8 cellular contexts compared by ENCODE assay signal in the genomic region with DNA sequence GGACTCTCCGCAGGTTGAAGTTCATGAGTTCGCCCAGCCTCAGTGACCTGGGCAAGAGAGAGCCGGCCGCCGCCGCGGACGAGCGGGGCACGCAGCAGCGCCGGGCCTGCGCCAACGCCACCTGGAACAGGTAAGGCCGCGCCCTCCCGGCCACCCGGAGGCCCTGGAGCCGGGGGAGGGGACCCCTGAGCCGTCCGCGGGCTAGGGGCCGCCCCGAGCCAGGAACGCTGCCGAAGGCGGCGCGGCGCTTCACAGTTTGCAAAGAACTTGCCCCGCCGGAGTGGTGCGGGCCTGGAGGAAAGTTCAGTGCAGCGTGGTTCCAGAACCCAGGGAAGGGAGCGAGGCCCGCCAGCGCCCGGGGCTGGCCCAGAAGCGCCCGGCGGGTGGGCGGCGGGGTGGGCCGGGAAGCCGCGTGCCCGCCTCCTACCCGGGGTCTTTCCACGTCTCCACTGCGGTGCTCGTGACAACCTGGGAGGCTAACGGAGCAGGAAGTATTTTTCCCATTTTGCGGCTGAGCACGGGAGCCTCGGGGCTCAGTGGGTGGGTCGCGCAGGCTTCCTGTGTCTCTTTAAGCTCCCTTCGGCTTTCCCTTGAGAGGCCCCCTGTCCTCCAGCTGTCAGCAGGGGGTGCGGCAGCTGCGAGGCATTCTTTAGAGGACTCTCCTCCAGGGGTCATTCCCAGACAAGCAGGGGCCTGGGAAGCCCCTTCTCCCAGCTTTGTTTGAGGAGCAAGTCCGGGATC. TPM values are rescaled to one million over a fixed set of nuclear protein-coding genes. Genes with fewer than 3 reads are reported as not detected.
DNase-seq lines count a peak whose midpoint lies in the region; TF ChIP-seq lines count a peak whose summit lies in the region.

No MANE protein-coding gene starts in this region.

- H2AK5ac ChIP-seq in mesendoderm (ENCODE audit: low read length) = no peak overlapping the region

- H2BK120ac ChIP-seq in mesendoderm (ENCODE audit: low read depth, low read length) = no peak overlapping the region

- no peak overlapping the region for H4K8ac ChIP-seq in mesendoderm (ENCODE audit: low read depth, low read length)

- H3K4me1 ChIP-seq in mesendoderm (ENCODE audit: control insufficient read depth, low read depth, low read length) (peaks cover 2% of the 10 kb centered on the region), transverse colon (peaks cover 5 to 31% (median 17%) of the 10 kb centered on the region in 4 donors)

- no peaks in the 10 kb centered on the region for H3K9me3 ChIP-seq in transverse colon

- intact Hi-C loops in transverse colon (cut with DNase I; ENCODE audit: low total_unique reads) = no loop called here

- H3K4me2 ChIP-seq in mesendoderm (ENCODE audit: low read length) = peak overlapping the region; percentile 58

- no peak overlapping the region for H3K23ac ChIP-seq in mesendoderm (ENCODE audit: low read length)

- TF ChIP-seq EP300 in transverse colon (IDR thresholded peaks at IDR 0.05; ENCODE audit: low read depth) = no peak

- peak overlapping the region; percentile 19 for H3K18ac ChIP-seq in mesendoderm (ENCODE audit: low read length)

- no peaks in the 10 kb centered on the region for H3K79me1 ChIP-seq in mesendoderm (ENCODE audit: low read length)

- H2BK15ac ChIP-seq in mesendoderm (replicated peaks; ENCODE audit: low read depth) = no peak overlapping the region

- peak overlapping the region; percentile 70 for H3K9ac ChIP-seq in mesendoderm (ENCODE audit: low read length)

- H4K5ac ChIP-seq in mesendoderm (ENCODE audit: low read length) = no peak overlapping the region

- H2BK5ac ChIP-seq in mesendoderm (ENCODE audit: low read length) = no peak overlapping the region

- H3K4ac ChIP-seq in mesendoderm (ENCODE audit: low read depth, low read length) = no peak overlapping the region

- no peak overlapping the region for H3K27ac ChIP-seq in mesendoderm (ENCODE audit: low read depth, low read length)
- peak overlapping the region; percentile 74 to 89 (median 86) for H3K27ac ChIP-seq in transverse colon

- TF ChIP-seq CTCF in HFF-Myc (IDR thresholded peaks at IDR 0.05; ENCODE audit: low read depth, low read length, missing control alignments) (peak; percentile 8), choroid plexus epithelial cell (conservative IDR thresholded peaks at IDR 0.05; ENCODE audit: low read depth, low read length) (peak; percentile 7), transverse colon (IDR thresholded peaks at IDR 0.05) (no peak)

- no CpG with 5 or more reads among the region's 61 CpGs for WGBS in mesendoderm (ENCODE audit: extremely low coverage, insufficient coverage, low lambda C conversion rate)
- 1% methylated on average over 54 of the region's 61 CpGs; no CpG with 5 or more reads in 1 of the 2 donors for WGBS in transverse colon (ENCODE audit: low coverage in 1 of 2), 2 donors

- H3K27me3 ChIP-seq in mesendoderm (ENCODE audit: insufficient read depth, low read length, poor library complexity) (no peaks in the 10 kb centered on the region), transverse colon (no peaks in the 10 kb centered on the region)

- H3K56ac ChIP-seq in mesendoderm (ENCODE audit: low read length) = peak overlapping the region; percentile 82

- no peak for TF ChIP-seq POLR2A in transverse colon (IDR thresholded peaks at IDR 0.05)

- peak; percentile 66 for DNase-seq in ELF-1 (ENCODE audit: low read depth, low spot score)
- no peak for DNase-seq in HFF-Myc (ENCODE audit: extremely low read depth, low read depth)
- DNase-seq in choroid plexus epithelial cell (ENCODE audit: low read depth) = peak; percentile 50
- DNase-seq in mesendoderm = peak; percentile 40
- DNase-seq in transverse colon = no peak
- no peak for DNase-seq in NCI-H510A (lab: John Stamatoyannopoulos, UW)
- no peak for DNase-seq in mucosa of gallbladder (ENCODE audit: low spot score)

- H3K4me3 ChIP-seq in HFF-Myc (replicated peaks; ENCODE audit: low read depth, low read length) = peak overlapping the region; percentile 72
- H3K4me3 ChIP-seq in choroid plexus epithelial cell (ENCODE audit: low read depth, low read length) = peak overlapping the region; percentile 63
- peak overlapping the region; percentile 48 for H3K4me3 ChIP-seq in mesendoderm (ENCODE audit: low read length)
- peak overlapping the region; percentile 68 to 79 (median 74) for H3K4me3 ChIP-seq in transverse colon

- H3K36me3 ChIP-seq in mesendoderm (ENCODE audit: control insufficient read depth, insufficient read depth, low read length) (no peaks in the 10 kb centered on the region), transverse colon (no peaks in the 10 kb centered on the region)

- in situ Hi-C loops in transverse colon (cut with MboI; ENCODE audit: low pct_ligation_motif_present in 1 of 4, low pct_unique_long_range_greater_than_20kb in 1 of 4, low sequenced_read_pairs in 3 of 4) = no loop called here

- H3K79me2 ChIP-seq in mesendoderm (ENCODE audit: control insufficient read depth, insufficient read depth, low read length) = no peaks in the 10 kb centered on the region

TF ChIP-seq in PFSK-1, 5 proteins besides CTCF, POLR2A, EP300 and RAD21:
- no peak for TF ChIP-seq POLR2AphosphoS5 (IDR thresholded peaks at IDR 0.05; ENCODE audit: low read depth, low read length)
- no peak for TF ChIP-seq TAF1 (IDR thresholded peaks at IDR 0.05; ENCODE audit: borderline replicate concordance, insufficient read depth, low read length)
- TF ChIP-seq SIN3A (IDR thresholded peaks at IDR 0.05; ENCODE audit: borderline replicate concordance, insufficient read depth, low read length) = 0 out of 2 replicates have a peak, but pooled peaks have one; percentile 13
- TF ChIP-seq, protein P1, sequence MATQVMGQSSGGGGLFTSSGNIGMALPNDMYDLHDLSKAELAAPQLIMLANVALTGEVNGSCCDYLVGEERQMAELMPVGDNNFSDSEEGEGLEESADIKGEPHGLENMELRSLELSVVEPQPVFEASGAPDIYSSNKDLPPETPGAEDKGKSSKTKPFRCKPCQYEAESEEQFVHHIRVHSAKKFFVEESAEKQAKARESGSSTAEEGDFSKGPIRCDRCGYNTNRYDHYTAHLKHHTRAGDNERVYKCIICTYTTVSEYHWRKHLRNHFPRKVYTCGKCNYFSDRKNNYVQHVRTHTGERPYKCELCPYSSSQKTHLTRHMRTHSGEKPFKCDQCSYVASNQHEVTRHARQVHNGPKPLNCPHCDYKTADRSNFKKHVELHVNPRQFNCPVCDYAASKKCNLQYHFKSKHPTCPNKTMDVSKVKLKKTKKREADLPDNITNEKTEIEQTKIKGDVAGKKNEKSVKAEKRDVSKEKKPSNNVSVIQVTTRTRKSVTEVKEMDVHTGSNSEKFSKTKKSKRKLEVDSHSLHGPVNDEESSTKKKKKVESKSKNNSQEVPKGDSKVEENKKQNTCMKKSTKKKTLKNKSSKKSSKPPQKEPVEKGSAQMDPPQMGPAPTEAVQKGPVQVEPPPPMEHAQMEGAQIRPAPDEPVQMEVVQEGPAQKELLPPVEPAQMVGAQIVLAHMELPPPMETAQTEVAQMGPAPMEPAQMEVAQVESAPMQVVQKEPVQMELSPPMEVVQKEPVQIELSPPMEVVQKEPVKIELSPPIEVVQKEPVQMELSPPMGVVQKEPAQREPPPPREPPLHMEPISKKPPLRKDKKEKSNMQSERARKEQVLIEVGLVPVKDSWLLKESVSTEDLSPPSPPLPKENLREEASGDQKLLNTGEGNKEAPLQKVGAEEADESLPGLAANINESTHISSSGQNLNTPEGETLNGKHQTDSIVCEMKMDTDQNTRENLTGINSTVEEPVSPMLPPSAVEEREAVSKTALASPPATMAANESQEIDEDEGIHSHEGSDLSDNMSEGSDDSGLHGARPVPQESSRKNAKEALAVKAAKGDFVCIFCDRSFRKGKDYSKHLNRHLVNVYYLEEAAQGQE (IDR thresholded peaks at IDR 0.05; ENCODE audit: insufficient read depth in 1 of 2, low read depth in 2 of 2, low read length in 2 of 2) = no peak

RNA-seq across cellular contexts. Expression of gene PRR5, which starts 0.6 kb away (rescaled TPM):
- polyA plus RNA-seq in PFSK-1 (2012; ENCODE audit: insufficient read length, low read depth) = 17.0 TPM
- polyA plus RNA-seq in mesendoderm (2013, experiment 1 of 2) = 9.1 TPM
- polyA plus RNA-seq in mesendoderm (2013, experiment 2 of 2) = 9.0 TPM
- 10 to 100 TPM; 17.7 to 68.3 (median 22.2) TPM for total RNA-seq in transverse colon
- 21.8 TPM for total RNA-seq in mucosa of gallbladder

RNA-seq across cellular contexts. Expression of gene ARHGAP8, which starts 49.7 kb away (rescaled TPM):
- polyA plus RNA-seq in PFSK-1 (2012; ENCODE audit: insufficient read length, low read depth) = 1.1 TPM
- 26.7 TPM for polyA plus RNA-seq in mesendoderm (2013, experiment 1 of 2)
- 27.5 TPM for polyA plus RNA-seq in mesendoderm (2013, experiment 2 of 2)
- total RNA-seq in transverse colon (10 to 100 TPM; 28.6 to 51.5 (median 31.5) TPM), mucosa of gallbladder (46.7 TPM)

Comparison
In these comparisons a context has a peak if more than half of its experiments do, and no peak if none do; other contexts are left out.
1. DNase-seq: peak in ELF-1 (single experiment), choroid plexus epithelial cell (single experiment) and mesendoderm (single experiment); none in HFF-Myc (single experiment), transverse colon (single experiment), NCI-H510A (single experiment) and mucosa of gallbladder (single experiment).
2. CTCF ChIP-seq: peak in HFF-Myc (single experiment) and choroid plexus epithelial cell (single experiment); none in transverse colon (0 of 5).
3. Peak in every context shown above with its lines, with median percentiles within 50 percentile points of each other: H3K4me3 ChIP-seq.